In the genomic region with DNA sequence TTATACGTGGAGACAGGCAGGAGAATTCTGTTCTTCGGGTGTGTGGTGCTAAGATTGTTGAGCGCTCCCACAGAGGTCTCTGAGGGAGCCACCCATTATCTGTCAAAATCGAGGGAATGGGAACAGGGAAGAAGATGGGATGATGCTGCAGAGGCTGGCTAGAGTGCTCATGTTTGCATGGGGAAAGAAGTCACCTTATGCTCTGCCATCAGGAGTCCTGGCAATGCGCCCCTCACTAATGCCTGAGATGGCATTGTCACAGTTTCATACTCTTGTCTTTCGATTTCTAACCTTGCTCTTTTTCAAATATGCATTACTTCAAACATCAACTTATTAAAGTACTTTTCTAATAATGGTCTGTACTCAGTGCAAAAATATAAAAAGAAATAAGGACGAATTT, we compare ENCODE assay signal across 25 cellular contexts.
"Had no signal": no experiment of that assay in that cellular context is flagged by ENCODE, and none has a peak within 500 bp of the region (broad histone marks: within the 10 kb centered on the region; RNA-seq: fewer than 3 reads in every experiment).

No MANE protein-coding gene starts in this region.

- DNase-seq: activated CD4-positive, alpha-beta memory T cell treated with anti-CD3 and anti-CD28 coated beads, Interleukin-2, amount 10 ng/mL, durations not matched to agents 7 days and 5 days; activated CD4-positive, alpha-beta T cell treated with anti-CD3 and anti-CD28 coated beads for 1 hour; activated CD4-positive, alpha-beta T cell treated with anti-CD3 and anti-CD28 coated beads for 36 hours; activated CD4-positive, alpha-beta T cell treated with anti-CD3 and anti-CD28 coated beads for 48 hours; activated CD4-positive, alpha-beta T cell treated with anti-CD3 and anti-CD28 coated beads, Interleukin-2, amount 10 ng/mL, durations not matched to agents 7 days and 5 days; activated CD4-positive, alpha-beta T cell treated with anti-CD3 and anti-CD28 coated beads, Interleukin-2, amount 50 U/mL, for 48 hours; activated CD4-positive, CD25-positive, alpha-beta regulatory T cell; activated CD8-positive, alpha-beta memory T cell treated with anti-CD3 and anti-CD28 coated beads for 24 hours; activated CD8-positive, alpha-beta memory T cell treated with anti-CD3 and anti-CD28 coated beads, Interleukin-2, amount 10 ng/mL, durations not matched to agents 7 days and 5 days; activated CD8-positive, alpha-beta memory T cell treated with anti-CD3 and anti-CD28 coated beads, Interleukin-2, amount 50 U/mL, for 48 hours; activated CD8-positive, alpha-beta T cell treated with anti-CD3 and anti-CD28 coated beads, Interleukin-2, amount 10 ng/mL, durations not matched to agents 7 days and 5 days; activated effector memory CD4-positive, alpha-beta T cell treated with Interleukin-2 at 50 U/mL for 16 hours; activated gamma-delta T cell; activated naive CD4-positive, alpha-beta T cell treated with anti-CD3 and anti-CD28 coated beads, Interleukin-2, amount 10 ng/mL, durations not matched to agents 7 days and 5 days; activated naive CD4-positive, alpha-beta T cell treated with Interleukin-2 at 50 U/mL for 16 hours; activated naive CD8-positive, alpha-beta T cell treated with anti-CD3 and anti-CD28 coated beads, Interleukin-2, amount 10 ng/mL, durations not matched to agents 7 days and 5 days; activated naive CD8-positive, alpha-beta T cell treated with anti-CD3 and anti-CD28 coated beads, Interleukin-2, amount 50 U/mL, for 24 hours; activated T-cell treated with anti-CD3 and anti-CD28 coated beads, Interleukin-2, amount 50 U/mL, for 24 hours; activated T-cell treated with anti-CD3 and anti-CD28 coated beads, Interleukin-2, amount 50 U/mL, for 48 hours; amygdala; anterior cingulate cortex; T-helper 1 cell; T-helper 2 cell; T-helper 9 cell; WERI-Rb-1 had no signal
